Comparison of ENCODE assay signal across 15 cellular contexts in the genomic region with DNA sequence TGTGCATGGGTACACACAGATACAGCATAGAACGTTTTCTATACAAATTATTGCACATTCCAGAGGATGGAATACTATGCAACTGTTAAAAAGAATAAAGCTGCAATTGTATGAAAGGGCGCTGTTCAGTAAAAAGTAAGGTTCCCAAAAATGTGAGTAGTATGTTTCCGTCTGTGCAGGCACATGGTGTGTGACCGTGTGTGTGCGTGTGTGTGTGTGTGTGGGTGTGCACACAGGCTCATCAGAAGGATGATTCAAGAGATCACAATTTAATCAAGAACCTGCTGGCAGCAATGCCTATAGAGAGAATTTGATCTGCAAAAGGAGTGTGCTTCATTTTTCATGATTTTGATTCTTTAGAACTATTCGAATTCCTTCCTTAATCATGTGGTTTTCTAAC.
DNase-seq lines count a peak whose midpoint lies in the region; ATAC-seq, FAIRE-seq and TF ChIP-seq lines count a peak whose summit lies in the region.
"Had no signal": no experiment of that assay in that cellular context is flagged by ENCODE, and none has a peak within 500 bp of the region (broad histone marks: within the 10 kb centered on the region; RNA-seq: fewer than 3 reads in every experiment).

No MANE protein-coding gene starts in this region.

- no peaks in the 10 kb centered on the region for H4K20me1 ChIP-seq in HepG2 (ENCODE audit: insufficient read depth, low read length)

- 20% methylated on average over 6 of the region's 6 CpGs for WGBS in HepG2 (ENCODE audit: low lambda C conversion rate)
- WGBS in right lobe of liver (ENCODE audit: insufficient coverage, low coverage, low lambda C conversion rate, missing lambda C conversion rate) = 67% methylated on average over 6 of the region's 6 CpGs

- intact Hi-C loops in HepG2 (cut with micrococcal nuclease; ENCODE audit: unreplicated experiment) (no loop called here), right lobe of liver (cut with DNase I) (no loop called here)

- H3K9ac ChIP-seq in HepG2 (ENCODE audit: insufficient read depth, low read depth, low read length) = no peak overlapping the region

- H3K9me3 ChIP-seq in HepG2 (ENCODE audit: low read length) (no peaks in the 10 kb centered on the region), right lobe of liver (no peaks in the 10 kb centered on the region), HAP-1 (no peaks in the 10 kb centered on the region)
- H3K9me3 ChIP-seq: SJCRH30, upper lobe of right lung had no signal

- no peaks in the 10 kb centered on the region for H3K4me1 ChIP-seq in HepG2 (ENCODE audit: insufficient read depth, low read length)
- H3K4me1 ChIP-seq in right lobe of liver = no peaks in the 10 kb centered on the region
- H3K4me1 ChIP-seq in HAP-1 = no peaks in the 10 kb centered on the region
- H3K4me1 ChIP-seq: SJCRH30 had no signal

- no peaks in the 10 kb centered on the region for H3K27me3 Mint-ChIP-seq in effector memory CD8-positive, alpha-beta T cell
- no peaks in the 10 kb centered on the region for H3K27me3 Mint-ChIP-seq in stimulated activated memory B cell treated with anti-CD40 and anti-IgM and Interleukin-4, amounts not matched to agents 10 μg/mL and 1 μg/mL and 100 μg/mL, for 72 hours
- H3K27me3 Mint-ChIP-seq: brain had no signal

- H3K4me3 Mint-ChIP-seq in effector memory CD8-positive, alpha-beta T cell = peak overlapping the region; percentile 70 to 85
- no peak overlapping the region for H3K4me3 Mint-ChIP-seq in stimulated activated memory B cell treated with anti-CD40 and anti-IgM and Interleukin-4, amounts not matched to agents 10 μg/mL and 1 μg/mL and 100 μg/mL, for 72 hours
- H3K4me3 Mint-ChIP-seq: brain had no signal

- H3K4me1 Mint-ChIP-seq in effector memory CD8-positive, alpha-beta T cell (ENCODE audit: low read depth in 2 of 2) = peaks cover 87 to 97% of the 10 kb centered on the region in 2 donors
- H3K4me1 Mint-ChIP-seq in stimulated activated memory B cell treated with anti-CD40 and anti-IgM and Interleukin-4, amounts not matched to agents 10 μg/mL and 1 μg/mL and 100 μg/mL, for 72 hours = peaks cover 98% of the 10 kb centered on the region

- H3K36me3 Mint-ChIP-seq in effector memory CD8-positive, alpha-beta T cell (ENCODE audit: insufficient read depth) = peaks cover 38% of the 10 kb centered on the region
- peaks cover 33% of the 10 kb centered on the region for H3K36me3 Mint-ChIP-seq in stimulated activated memory B cell treated with anti-CD40 and anti-IgM and Interleukin-4, amounts not matched to agents 10 μg/mL and 1 μg/mL and 100 μg/mL, for 72 hours

- in situ Hi-C loops in HepG2 (cut with HindIII; ENCODE audit: extremely low pct_ligation_motif_present, low pct_unique_long_range_greater_than_20kb) = no loop called here
- in situ Hi-C loops in HAP-1 (cut with MboI; ENCODE audit: low sequenced_read_pairs) = no loop called here

- H3K27ac Mint-ChIP-seq in effector memory CD8-positive, alpha-beta T cell = peak overlapping the region; percentile 91 to 94
- H3K27ac Mint-ChIP-seq in stimulated activated memory B cell treated with anti-CD40 and anti-IgM and Interleukin-4, amounts not matched to agents 10 μg/mL and 1 μg/mL and 100 μg/mL, for 72 hours = peak overlapping the region; percentile 96
- H3K27ac Mint-ChIP-seq: brain had no signal

- no peaks in the 10 kb centered on the region for H3K79me2 ChIP-seq in HepG2 (ENCODE audit: insufficient read depth, low read length)

- POLR2A ChIA-PET in HepG2 (lab: Yijun Ruan, JAX) = no interaction called here

- H3K27me3 ChIP-seq in HepG2 (ENCODE audit: control insufficient read depth in 1 of 2, insufficient read depth in 2 of 2, low read length in 2 of 2) = peaks cover 1 to 12% of the 10 kb centered on the region in 2 experiments; a peak in 1 of 5 replicates
- no peaks in the 10 kb centered on the region for H3K27me3 ChIP-seq in right lobe of liver
- no peaks in the 10 kb centered on the region for H3K27me3 ChIP-seq in HAP-1 (ENCODE audit: low read depth)
- H3K27me3 ChIP-seq: upper lobe of right lung had no signal

- no peak for TF ChIP-seq POLR2A in HepG2 (IDR thresholded peaks at IDR 0.05; ENCODE audit: insufficient read depth in 1 of 2, low read depth in 2 of 2, low read length in 2 of 2)
- TF ChIP-seq POLR2A in right lobe of liver (IDR thresholded peaks at IDR 0.05) = no peak

- TF ChIP-seq CTCF in HepG2 (CRISPR knock-in tag; IDR thresholded peaks at IDR 0.05) = no peak
- TF ChIP-seq CTCF in right lobe of liver (IDR thresholded peaks at IDR 0.05) = no peak

- H3K27ac ChIP-seq in HepG2 (ENCODE audit: extremely low read length, insufficient read depth, low read length) (no peak overlapping the region), right lobe of liver (no peak overlapping the region)
- H3K27ac ChIP-seq: SJCRH30, upper lobe of right lung had no signal

- no peak overlapping the region for H3K4me2 ChIP-seq in HepG2 (ENCODE audit: low read depth, low read length)

- TF ChIP-seq EP300 in HepG2 (IDR thresholded peaks at IDR 0.05; ENCODE audit: low read depth in 2 of 2, low read length in 2 of 2) (no peak), HepG2 (CRISPR knock-in tag; IDR thresholded peaks at IDR 0.05; ENCODE audit: borderline replicate concordance) (no peak)

- no peak for TF ChIP-seq RAD21 in HepG2 (CRISPR knock-in tag; IDR thresholded peaks at IDR 0.05)

- no peak overlapping the region for H3K4me3 ChIP-seq in HepG2 (replicated peaks in 1 of 3; ENCODE audit: insufficient read depth in 1 of 3, low read depth in 2 of 3, low read length in 3 of 3)
- H3K4me3 ChIP-seq in right lobe of liver = no peak overlapping the region
- H3K4me3 ChIP-seq in HAP-1 = no peak overlapping the region
- H3K4me3 ChIP-seq: SJCRH30, upper lobe of right lung had no signal

- no peak overlapping the region for H2AFZ ChIP-seq in HepG2 (ENCODE audit: low read length)

- FAIRE-seq in HepG2 (lab: Jason Lieb, UNC) = no peak
- FAIRE-seq: endothelial cell of umbilical vein, G401.6 had no signal

- ATAC-seq in HepG2 (no peak), right lobe of liver (no peak)
- no peak for ATAC-seq in effector memory CD8-positive, alpha-beta T cell (replicated peaks)
- ATAC-seq in stimulated activated memory B cell treated with anti-CD40 and anti-IgM and Interleukin-4, amounts not matched to agents 10 μg/mL and 1 μg/mL and 100 μg/mL, for 72 hours = no peak

- H3K36me3 ChIP-seq in HepG2 (replicated peaks in 1 of 2; ENCODE audit: control insufficient read depth in 1 of 2, insufficient read depth in 2 of 2, low read length in 2 of 2) (no peaks in the 10 kb centered on the region), right lobe of liver (no peaks in the 10 kb centered on the region), HAP-1 (replicated peaks) (no peaks in the 10 kb centered on the region)
- H3K36me3 ChIP-seq: SJCRH30, upper lobe of right lung had no signal

- no peak for DNase-seq in HepG2 (ENCODE audit: low spot score)
- no peak for DNase-seq in right lobe of liver
- peak; percentile 64 for DNase-seq in activated T-cell treated with anti-CD3 and anti-CD28 coated beads for 4 hours
- DNase-seq in effector memory CD8-positive, alpha-beta T cell = no peak
- DNase-seq in HAP-1 (ENCODE audit: low spot score in 2 of 2) = no peak
- no peak for DNase-seq in NCI-H1694 (lab: John Stamatoyannopoulos, UW)
- no peak for DNase-seq in NCI-H2227 treated with DMSO at 0.1 percent for 48 hours (lab: John Stamatoyannopoulos, UW)
- DNase-seq: MM.1S, NCI-H526, SJCRH30, upper lobe of right lung had no signal

- CTCF ChIA-PET in HepG2 (lab: Yijun Ruan, JAX; ENCODE audit: low intra/inter-chr PET ratio, low total read pairs) = no interaction called here

- H3K9me3 Mint-ChIP-seq in effector memory CD8-positive, alpha-beta T cell = no peaks in the 10 kb centered on the region
- H3K9me3 Mint-ChIP-seq in stimulated activated memory B cell treated with anti-CD40 and anti-IgM and Interleukin-4, amounts not matched to agents 10 μg/mL and 1 μg/mL and 100 μg/mL, for 72 hours = peaks cover 4% of the 10 kb centered on the region

- no TSS peak for BruUV-seq in HepG2 (replicated peaks; lab: Mats Ljungman, UMichigan)

TF ChIP-seq in HepG2, 621 proteins besides CTCF, POLR2A, EP300 and RAD21:
- no peak for TF ChIP-seq NCOR1 (IDR thresholded peaks at IDR 0.05; ENCODE audit: borderline replicate concordance, low read length)
- no peak for TF ChIP-seq GABPB1 (CRISPR knock-in tag; IDR thresholded peaks at IDR 0.05)
- no peak for TF ChIP-seq EEA1 (CRISPR knock-in tag; IDR thresholded peaks at IDR 0.05; ENCODE audit: borderline replicate concordance)
- TF ChIP-seq PITX1 (CRISPR knock-in tag; IDR thresholded peaks at IDR 0.05) = no peak
- TF ChIP-seq ZNF367 (CRISPR knock-in tag; IDR thresholded peaks at IDR 0.05; ENCODE audit: borderline replicate concordance) = no peak
- TF ChIP-seq, protein P1, sequence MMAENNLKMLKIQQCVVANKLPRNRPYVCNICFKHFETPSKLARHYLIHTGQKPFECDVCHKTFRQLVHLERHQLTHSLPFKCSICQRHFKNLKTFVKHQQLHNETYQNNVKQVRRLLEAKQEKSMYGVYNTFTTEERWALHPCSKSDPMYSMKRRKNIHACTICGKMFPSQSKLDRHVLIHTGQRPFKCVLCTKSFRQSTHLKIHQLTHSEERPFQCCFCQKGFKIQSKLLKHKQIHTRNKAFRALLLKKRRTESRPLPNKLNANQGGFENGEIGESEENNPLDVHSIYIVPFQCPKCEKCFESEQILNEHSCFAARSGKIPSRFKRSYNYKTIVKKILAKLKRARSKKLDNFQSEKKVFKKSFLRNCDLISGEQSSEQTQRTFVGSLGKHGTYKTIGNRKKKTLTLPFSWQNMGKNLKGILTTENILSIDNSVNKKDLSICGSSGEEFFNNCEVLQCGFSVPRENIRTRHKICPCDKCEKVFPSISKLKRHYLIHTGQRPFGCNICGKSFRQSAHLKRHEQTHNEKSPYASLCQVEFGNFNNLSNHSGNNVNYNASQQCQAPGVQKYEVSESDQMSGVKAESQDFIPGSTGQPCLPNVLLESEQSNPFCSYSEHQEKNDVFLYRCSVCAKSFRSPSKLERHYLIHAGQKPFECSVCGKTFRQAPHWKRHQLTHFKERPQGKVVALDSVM (CRISPR knock-in tag; IDR thresholded peaks at IDR 0.05) = no peak
- TF ChIP-seq ZNF260 (CRISPR knock-in tag; IDR thresholded peaks at IDR 0.05; ENCODE audit: borderline replicate concordance, low read depth) = 0 out of 2 replicates have a peak, but pooled peaks have one; percentile 24
- TF ChIP-seq ZNF292 (CRISPR knock-in tag; IDR thresholded peaks at IDR 0.05; ENCODE audit: borderline replicate concordance, low read depth) = no peak
- TF ChIP-seq ZNF180 (CRISPR knock-in tag; IDR thresholded peaks at IDR 0.05; ENCODE audit: borderline replicate concordance, low read depth) = no peak
TF ChIP-seq in HepG2: peak in this region for 1.
